19 cellular contexts compared by ENCODE assay signal in the genomic region with DNA sequence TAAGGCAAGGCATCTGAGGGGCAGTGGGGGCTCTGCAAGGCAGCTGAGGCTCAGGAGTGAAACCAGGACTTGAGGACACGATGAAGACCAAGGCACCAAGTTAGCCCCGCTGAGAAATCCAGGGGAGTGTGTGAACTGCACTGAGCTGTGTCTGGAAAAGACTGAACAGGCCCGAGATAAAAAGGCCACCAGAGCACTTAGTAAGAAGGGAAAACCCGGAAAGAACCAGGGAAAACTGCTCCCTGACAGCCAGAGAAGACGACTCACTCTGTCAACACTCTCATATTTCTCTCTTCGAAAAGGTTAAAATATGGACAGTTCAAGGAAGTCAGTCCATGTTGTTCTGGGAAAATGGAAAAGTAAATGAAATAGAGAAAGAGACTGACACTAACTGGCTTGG.
"Had no signal": no experiment of that assay in that cellular context is flagged by ENCODE, and none has a peak within 500 bp of the region (broad histone marks: within the 10 kb centered on the region; RNA-seq: fewer than 3 reads in every experiment).

No MANE protein-coding gene starts in this region.

- H3K4me3 Mint-ChIP-seq: activated CD4-positive, alpha-beta T cell treated with anti-CD3 and anti-CD28 coated beads, Interleukin-2, amount 10 ng/mL, durations not matched to agents 7 days and 5 days; activated naive CD4-positive, alpha-beta T cell treated with anti-CD3 and anti-CD28 coated beads, Interleukin-2, amount 10 ng/mL, durations not matched to agents 7 days and 5 days; dendritic cell treated with granulocyte-macrophage colony-stimulating factor and Interleukin-4, amounts not matched to agents 40 ng/mL and 50 ng/mL, for 4 days; effector memory CD8-positive, alpha-beta T cell; natural killer cell treated with Interleukin-12 subunit alpha and Interleukin-12 subunit beta and Interleukin-15 and Interleukin-18, amount 100 ng/mL, for 72 hours; T-helper 1 cell treated with Interleukin-12 subunit alpha and Interleukin-12 subunit beta and Interleukin-4 antibody, amounts not matched to agents 30 μg/mL and 1 μg/mL, for 36 hours had no signal

- H3K9me3 ChIP-seq: adrenal gland, psoas muscle, sigmoid colon, upper lobe of left lung had no signal

- H3K4me3 ChIP-seq: adrenal gland, lung, psoas muscle, sigmoid colon, upper lobe of left lung had no signal

- H3K27ac Mint-ChIP-seq: activated naive CD4-positive, alpha-beta T cell treated with anti-CD3 and anti-CD28 coated beads, Interleukin-2, amount 10 ng/mL, durations not matched to agents 7 days and 5 days; activated T-helper 2 cell treated with anti-CD3 and anti-CD28 coated beads, Interferon-gamma antibody, Interleukin-2, Interleukin-4, amounts not matched to agents 10 μg/mL and 5 μg/mL and 100 μg/mL, durations not matched to agents 14 hours and 24 hours and 36 hours; dendritic cell treated with granulocyte-macrophage colony-stimulating factor and Interleukin-4, amounts not matched to agents 40 ng/mL and 50 ng/mL, for 4 days; effector memory CD8-positive, alpha-beta T cell; natural killer cell treated with Interleukin-12 subunit alpha and Interleukin-12 subunit beta and Interleukin-15 and Interleukin-18, amount 100 ng/mL, for 72 hours; T-helper 1 cell treated with Interleukin-12 subunit alpha and Interleukin-12 subunit beta and Interleukin-4 antibody, amounts not matched to agents 30 μg/mL and 1 μg/mL, for 36 hours had no signal

- H3K27ac ChIP-seq: adrenal gland, epithelial cell of prostate, psoas muscle, upper lobe of left lung had no signal

- ATAC-seq: effector memory CD8-positive, alpha-beta T cell; left cardiac atrium; psoas muscle; stimulated activated naive CD8-positive, alpha-beta T cell treated with anti-CD3 and anti-CD28 coated beads, Interleukin-15, Interleukin-2, amounts not matched to agents 100 U/mL and 50 U/mL, for 24 hours had no signal

- H3K4me1 Mint-ChIP-seq: activated CD4-positive, alpha-beta T cell treated with anti-CD3 and anti-CD28 coated beads, Interleukin-2, amount 10 ng/mL, durations not matched to agents 7 days and 5 days; activated naive CD4-positive, alpha-beta T cell treated with anti-CD3 and anti-CD28 coated beads, Interleukin-2, amount 10 ng/mL, durations not matched to agents 7 days and 5 days had no signal

- H3K36me3 ChIP-seq: adrenal gland, upper lobe of left lung had no signal

- H3K9me3 Mint-ChIP-seq: activated CD4-positive, alpha-beta T cell treated with anti-CD3 and anti-CD28 coated beads, Interleukin-2, amount 10 ng/mL, durations not matched to agents 7 days and 5 days; activated naive CD4-positive, alpha-beta T cell treated with anti-CD3 and anti-CD28 coated beads, Interleukin-2, amount 10 ng/mL, durations not matched to agents 7 days and 5 days; activated T-helper 2 cell treated with anti-CD3 and anti-CD28 coated beads, Interferon-gamma antibody, Interleukin-2, Interleukin-4, amounts not matched to agents 10 μg/mL and 5 μg/mL and 100 μg/mL, durations not matched to agents 14 hours and 24 hours and 36 hours; dendritic cell treated with granulocyte-macrophage colony-stimulating factor and Interleukin-4, amounts not matched to agents 40 ng/mL and 50 ng/mL, for 4 days; effector memory CD8-positive, alpha-beta T cell; natural killer cell treated with Interleukin-12 subunit alpha and Interleukin-12 subunit beta and Interleukin-15 and Interleukin-18, amount 100 ng/mL, for 72 hours; T-helper 1 cell treated with Interleukin-12 subunit alpha and Interleukin-12 subunit beta and Interleukin-4 antibody, amounts not matched to agents 30 μg/mL and 1 μg/mL, for 36 hours had no signal

- H3K36me3 Mint-ChIP-seq: activated naive CD4-positive, alpha-beta T cell treated with anti-CD3 and anti-CD28 coated beads, Interleukin-2, amount 10 ng/mL, durations not matched to agents 7 days and 5 days; natural killer cell treated with Interleukin-12 subunit alpha and Interleukin-12 subunit beta and Interleukin-15 and Interleukin-18, amount 100 ng/mL, for 72 hours had no signal

- H3K27me3 ChIP-seq: adrenal gland, sigmoid colon, upper lobe of left lung had no signal

- H3K4me1 ChIP-seq: adrenal gland, psoas muscle, upper lobe of left lung had no signal

- DNase-seq: activated CD4-positive, alpha-beta T cell treated with anti-CD3 and anti-CD28 coated beads, Interleukin-2, amount 10 ng/mL, durations not matched to agents 7 days and 5 days; activated CD8-positive, alpha-beta memory T cell treated with anti-CD3 and anti-CD28 coated beads for 24 hours; activated naive CD4-positive, alpha-beta T cell treated with anti-CD3 and anti-CD28 coated beads, Interleukin-2, amount 10 ng/mL, durations not matched to agents 7 days and 5 days; activated T-cell treated with anti-CD3 and anti-CD28 coated beads for 4 hours; adrenal gland; effector memory CD8-positive, alpha-beta T cell; hippocampal formation; left cardiac atrium; sigmoid colon; stimulated activated CD8-positive, alpha-beta memory T cell treated with anti-CD3 and anti-CD28 coated beads, Interleukin-4, amount 100 ng/mL, for 48 hours; stimulated activated naive CD8-positive, alpha-beta T cell treated with anti-CD3 and anti-CD28 coated beads, Interleukin-15, Interleukin-2, amounts not matched to agents 100 U/mL and 50 U/mL, for 24 hours; upper lobe of left lung had no signal
